ENCODE assay signal across 8 cellular contexts in the genomic region with DNA sequence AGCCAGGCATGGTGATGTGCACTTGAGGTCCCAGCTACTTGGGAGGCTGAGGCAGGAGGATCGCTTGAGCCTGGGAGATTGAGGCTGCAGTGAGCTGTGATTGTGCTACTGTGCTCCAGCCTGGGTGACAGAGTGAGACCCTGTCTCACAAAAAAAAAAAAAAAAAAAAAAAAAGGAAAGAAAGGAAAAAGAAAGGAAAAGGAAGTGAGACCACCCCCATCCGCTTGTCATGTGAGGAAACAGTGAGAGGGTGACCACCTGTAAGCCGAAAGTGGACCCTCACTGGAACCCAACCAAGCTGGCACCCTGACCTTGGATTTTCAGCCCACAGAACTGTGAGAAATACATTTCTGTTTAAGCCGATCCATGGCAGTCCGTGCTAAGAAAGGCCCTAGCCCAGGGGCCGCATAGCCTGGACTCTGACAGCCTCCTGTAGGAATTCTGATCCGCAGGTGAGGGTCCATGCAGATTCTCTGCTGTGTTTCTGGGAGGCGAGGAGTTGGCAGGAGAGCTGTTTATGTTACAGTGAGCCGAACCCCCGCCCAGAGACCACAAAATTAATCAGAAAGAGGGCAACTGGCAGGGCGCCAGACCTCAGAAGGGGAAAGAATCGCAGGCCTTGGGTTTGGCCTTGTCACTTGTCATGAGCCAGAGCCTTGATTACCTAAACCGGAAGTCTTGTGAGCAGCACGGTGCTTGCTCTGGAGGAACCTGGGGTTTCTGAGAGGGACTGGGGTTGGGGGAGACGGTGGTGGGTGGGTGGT. TPM values are rescaled to one million over a fixed set of nuclear protein-coding genes. Genes with fewer than 3 reads are reported as not detected.
DNase-seq lines count a peak whose midpoint lies in the region; FAIRE-seq and TF ChIP-seq lines count a peak whose summit lies in the region.

No MANE protein-coding gene starts in this region.

- FAIRE-seq in D721Med (lab: Jason Lieb, UNC) = no peak

- H3K79me2 ChIP-seq in H9 (ENCODE audit: insufficient read depth, low read length) = no peaks in the 10 kb centered on the region

- H4K5ac ChIP-seq in H9 (ENCODE audit: insufficient read length, low read depth, low read length) = no peak overlapping the region

- H3K4me1 Mint-ChIP-seq in H9 = peaks cover 10 to 14% of the 10 kb centered on the region in 2 experiments
- H3K4me1 Mint-ChIP-seq in brain = peaks cover 20% of the 10 kb centered on the region

- no peak overlapping the region for H2AFZ ChIP-seq in H9 (ENCODE audit: low read length)

- H3K27me3 Mint-ChIP-seq in H9 (ENCODE audit: low read depth) (no peaks in the 10 kb centered on the region; the same call in 1 of the 2 replicates), brain (peaks cover 2% of the 10 kb centered on the region)

- H3K4me1 ChIP-seq in H9 (ENCODE audit: insufficient read depth, low read length) = no peaks in the 10 kb centered on the region

- no peak overlapping the region for H2AK5ac ChIP-seq in H9 (ENCODE audit: insufficient read length, low read length)

- no peak overlapping the region for H3T11ph ChIP-seq in H9 (ENCODE audit: low read length)

- H3K23me2 ChIP-seq in H9 (ENCODE audit: insufficient read length, low read depth, low read length, poor library complexity, severe bottlenecking) = peaks cover 5% of the 10 kb centered on the region

- H2BK20ac ChIP-seq in H9 (ENCODE audit: low read depth, low read length, poor library complexity, severe bottlenecking) = no peak overlapping the region

- no peaks in the 10 kb centered on the region for H3K79me1 ChIP-seq in H9 (ENCODE audit: insufficient read depth, low read depth, low read length, poor library complexity, severe bottlenecking)

- H3K36me3 Mint-ChIP-seq in H9 (ENCODE audit: insufficient read depth in 1 of 3, low read depth in 3 of 3) (peaks cover 10 to 29% (median 26%) of the 10 kb centered on the region in 3 experiments; a peak in 5 of 7 replicates), brain (peaks cover 25% of the 10 kb centered on the region)

- peak overlapping the region; percentile 91 to 95 for H3K4me3 Mint-ChIP-seq in H9
- peak overlapping the region; percentile 82 to 94 (median 89) for H3K4me3 Mint-ChIP-seq in brain

- H2BK120ac ChIP-seq in H9 (ENCODE audit: low read depth, low read length, poor library complexity, severe bottlenecking) = no peak overlapping the region

- no peaks in the 10 kb centered on the region for H3K9me3 ChIP-seq in H9 (ENCODE audit: control insufficient read depth, low read depth, low read length)

- no peak overlapping the region for H2BK5ac ChIP-seq in H9 (ENCODE audit: insufficient read length, low read length)

- no peak overlapping the region for H3K14ac ChIP-seq in H9 (ENCODE audit: insufficient read depth, low read length)

- no peak for TF ChIP-seq CTCF in H9 (conservative IDR thresholded peaks at IDR 0.05)
- TF ChIP-seq CTCF in brain (conservative IDR thresholded peaks at IDR 0.05) = no peak
- no peak for TF ChIP-seq CTCF in D721Med (IDR thresholded peaks at IDR 0.05; ENCODE audit: insufficient read depth, missing control alignments)

- no peak overlapping the region for H3K27ac ChIP-seq in H9 (ENCODE audit: insufficient read length, low read depth, low read length)

- H3K27ac Mint-ChIP-seq in H9 (peak overlapping the region in 2 of 3 experiments; percentile 34 to 55; a peak in 2 of 7 replicates), brain (peak overlapping the region; percentile 70 to 96 (median 91))

- no peak overlapping the region for H4K8ac ChIP-seq in H9 (replicated peaks; ENCODE audit: insufficient read length, low read depth, low read length)

- H3K18ac ChIP-seq in H9 (ENCODE audit: insufficient read length, low read depth, low read length) = no peak overlapping the region

- no peak overlapping the region for H3K23ac ChIP-seq in H9 (ENCODE audit: insufficient read length, low read depth, low read length)

- H4K91ac ChIP-seq in H9 (ENCODE audit: insufficient read length, low read depth, low read length) = no peak overlapping the region

- no CpG with 5 or more reads among the region's 15 CpGs for WGBS in H9 (ENCODE audit: extremely low coverage, insufficient read length, low lambda C conversion rate)

- DNase-seq in DMS53 treated with DMSO at 0.1 percent for 48 hours (lab: John Stamatoyannopoulos, UW; ENCODE audit: unreplicated experiment) = peak; percentile 6
- peak; percentile 44 for DNase-seq in H9
- peak; percentile 78 for DNase-seq in NCI-H1105 treated with DMSO at 0.1 percent for 48 hours (lab: John Stamatoyannopoulos, UW)
- peak; percentile 90 for DNase-seq in UCSD-AML1 (lab: John Stamatoyannopoulos, UW; ENCODE audit: unreplicated experiment)
- peak; percentile 43 for DNase-seq in iPS-NIHi7 (ENCODE audit: extremely low spot score)
- peak; percentile 86 to 93 (median 91) for DNase-seq in stimulated activated CD4-positive, alpha-beta T cell treated with anti-CD3 and anti-CD28 coated beads, Interleukin-12 subunit alpha, Interleukin-12 subunit beta, amount 100 ng/mL, for 48 hours (ENCODE audit: low read depth in 2 of 3, low spot score in 1 of 3)
- no peak for DNase-seq in D721Med (ENCODE audit: insufficient read length, low spot score)

- H3K56ac ChIP-seq in H9 (ENCODE audit: insufficient read length, low read depth, low read length) = no peak overlapping the region

- H3K9me3 Mint-ChIP-seq in H9 = no peaks in the 10 kb centered on the region
- H3K9me3 Mint-ChIP-seq in brain = peaks cover 0 to 3% (median 0%) of the 10 kb centered on the region in 5 experiments

- no peak overlapping the region for H2BK15ac ChIP-seq in H9 (ENCODE audit: low read depth, low read length)

- H3K4me2 ChIP-seq in H9 (ENCODE audit: insufficient read depth, insufficient read length, low read length) = peak overlapping the region; percentile 62

- H4K20me1 ChIP-seq in H9 (ENCODE audit: control insufficient read depth, insufficient read depth, insufficient read length) = no peaks in the 10 kb centered on the region

- no peak overlapping the region for H3K4ac ChIP-seq in H9 (ENCODE audit: low read depth, low read length)

- H2BK12ac ChIP-seq in H9 (ENCODE audit: insufficient read length, low read depth, low read length) = no peak overlapping the region

- peak overlapping the region; percentile 66 for H3K9ac ChIP-seq in H9 (ENCODE audit: extremely low read depth, insufficient read length, low read length)

- H3K27me3 ChIP-seq in H9 (ENCODE audit: insufficient read depth, low read length) = no peaks in the 10 kb centered on the region

RNA-seq across cellular contexts. Expression of gene SGSH, which starts 0.9 kb away (rescaled TPM):
- 19.8 and 21.6 TPM in 2 replicates for total RNA-seq in H9 (2021)
- 12.6 TPM for polyA plus RNA-seq in brain (ENCODE audit: insufficient read depth, low read depth, low replicate concordance)

RNA-seq across cellular contexts. Expression of gene SLC26A11, which starts 1.0 kb away (rescaled TPM):
- total RNA-seq in H9 (2021) = 24.0 and 26.5 TPM in 2 replicates
- polyA plus RNA-seq in brain (ENCODE audit: insufficient read depth, low read depth, low replicate concordance) = 24.5 TPM

RNA-seq across cellular contexts. Expression of gene RNF213, which starts 41.5 kb away (rescaled TPM):
- 32.5 and 34.3 TPM in 2 replicates for total RNA-seq in H9 (2021)
- polyA plus RNA-seq in brain (ENCODE audit: insufficient read depth, low read depth, low replicate concordance) = 23.1 TPM

RNA-seq across cellular contexts. Expression of gene CARD14, which starts 49.4 kb away (rescaled TPM):
- 0.24 and 0.35 TPM in 2 replicates for total RNA-seq in H9 (2021)
- polyA plus RNA-seq in brain (ENCODE audit: insufficient read depth, low read depth, low replicate concordance) = 0.22 TPM
